In genomic region chr5:30853158-30853557, GRCh38 we compare ENCODE assay signal across 29 cellular contexts.
"Had no signal": no experiment of that assay in that cellular context is flagged by ENCODE, and none has a peak within 500 bp of the region (broad histone marks: within the 10 kb centered on the region; RNA-seq: fewer than 3 reads in every experiment).

No MANE protein-coding gene starts in this region.

- H3K36me3 ChIP-seq: left lung, lower lobe of right lung, pancreas, prostate gland, sigmoid colon, tibial nerve, uterus had no signal

- H3K27me3 ChIP-seq: left lung, pancreas, sigmoid colon, tibial nerve, uterus had no signal

- FAIRE-seq: islet of Langerhans, kidney, pancreas, small intestine had no signal

- DNase-seq: hypothalamus; immature natural killer cell; kidney; left colon; left lung; lower lobe of right lung; mammary epithelial cell; mesenchymal stem cell; naive B cell; natural killer cell; nucleus accumbens; pancreas; posterior cingulate gyrus; retina; right cardiac atrium; sigmoid colon; small intestine; stimulated activated CD4-positive, alpha-beta T cell treated with anti-CD3 and anti-CD28 coated beads, Interleukin-1b, Interleukin-23, amount 100 ng/mL, for 48 hours; stimulated activated CD4-positive, alpha-beta T cell treated with anti-CD3 and anti-CD28 coated beads, Interleukin-2, amount 100 ng/mL, for 48 hours; stimulated activated CD4-positive, alpha-beta T cell treated with anti-CD3 and anti-CD28 coated beads, Interleukin-4, amount 100 ng/mL, for 4 hours; stimulated activated CD8-positive, alpha-beta memory T cell treated with anti-CD3 and anti-CD28 coated beads, Interleukin-4, amount 100 ng/mL, for 48 hours; stimulated activated naive CD4-positive, alpha-beta T cell treated with Interleukin-2 at 50 U/mL for 16 hours; stimulated activated naive CD8-positive, alpha-beta T cell treated with anti-CD3 and anti-CD28 coated beads, Interleukin-15, amount 100 ng/mL, for 72 hours; substantia nigra; uterus had no signal

- H3K4me3 ChIP-seq: left lung, lower lobe of right lung, pancreas, prostate gland, sigmoid colon, tibial nerve, uterus had no signal

- ATAC-seq: left colon; left lung; lower lobe of right lung; natural killer cell; pancreas; right cardiac atrium; stimulated activated memory B cell treated with anti-CD40 and anti-IgM and Interleukin-4, amounts not matched to agents 10 μg/mL and 1 μg/mL and 100 μg/mL, for 72 hours; stimulated activated naive CD8-positive, alpha-beta T cell treated with anti-CD3 and anti-CD28 coated beads, Interleukin-15, amount 100 ng/mL, for 72 hours had no signal

- H3K9me3 ChIP-seq: lower lobe of right lung, pancreas, prostate gland, sigmoid colon, tibial nerve, uterus had no signal

- H3K27ac ChIP-seq: left lung, lower lobe of right lung, pancreas, prostate gland, sigmoid colon, tibial nerve, uterus had no signal

- H3K4me1 ChIP-seq: left lung, lower lobe of right lung, pancreas, prostate gland, sigmoid colon, tibial nerve, uterus had no signal
